ENCODE assay signal across 8 cellular contexts in genomic region chr19:5987077-5987818, GRCh38. TPM values are rescaled to one million over a fixed set of nuclear protein-coding genes. Genes with fewer than 3 reads are reported as not detected.
DNase-seq lines count a peak whose midpoint lies in the region; ATAC-seq and TF ChIP-seq lines count a peak whose summit lies in the region.

No MANE protein-coding gene starts in this region.

- H3K27ac ChIP-seq in right atrium auricular region (no peak overlapping the region), uterus (peak overlapping the region in 1 of 2 donors; percentile 33)

- ATAC-seq in T-cell (replicated peaks in 1 of 4) = peak; percentile 63 to 70 (median 67)
- no peak for ATAC-seq in HG03139 (IDR thresholded peaks at IDR 0.05; ENCODE audit: unreplicated experiment)

- peak overlapping the region; percentile 74 to 76 (median 76) for H3K4me3 Mint-ChIP-seq in T-cell

- no peaks in the 10 kb centered on the region for H3K27me3 Mint-ChIP-seq in T-cell

- POLR2A ChIA-PET in T-cell (lab: Charles Lee) = interaction anchor here in 1 of 2 donors (0.6 kb wide), 1 partner anchor 1614 kb away, joined by 10 read pairs; no protein-coding TSS in a partner anchor

- H3K4me3 ChIP-seq in right atrium auricular region (peak overlapping the region; percentile 16 to 36), uterus (peak overlapping the region in 1 of 2 donors; percentile 17)

- DNase-seq in GM04504 (ENCODE audit: low read depth) = peak; percentile 41
- peak; percentile 65 for DNase-seq in NCI-H1417 treated with DMSO at 0.1 percent for 48 hours (lab: John Stamatoyannopoulos, UW)
- peak; percentile 20 to 75 (median 60) for DNase-seq in T-cell
- DNase-seq in amniotic epithelial cell (ENCODE audit: low read depth) = peak; percentile 75
- DNase-seq in right atrium auricular region (ENCODE audit: low spot score) = peak; percentile 81
- DNase-seq in renal cortical epithelial cell (ENCODE audit: low read depth) = peak; percentile 85
- DNase-seq in uterus = peak; percentile 76 to 85

- intact Hi-C loops in uterus (cut with DNase I; ENCODE audit: low total_unique reads) = loop anchor here (5.0 kb wide), 1 partner anchor 35 kb away; no protein-coding TSS in a partner anchor

- H3K36me3 ChIP-seq in right atrium auricular region (no peaks in the 10 kb centered on the region), uterus (no peaks in the 10 kb centered on the region)

- H3K36me3 Mint-ChIP-seq in T-cell = no peaks in the 10 kb centered on the region

- CTCF ChIA-PET in T-cell (lab: Charles Lee) = interaction anchor here (0.7 to 1.3 kb wide), 7 partner anchors 19 to 235 kb away, joined by 3 to 11 read pairs (median 4); no protein-coding TSS in a partner anchor

- peak overlapping the region; percentile 20 to 68 for H3K27ac Mint-ChIP-seq in T-cell

- H3K9me3 ChIP-seq in right atrium auricular region = no peaks in the 10 kb centered on the region
- no peaks in the 10 kb centered on the region for H3K9me3 ChIP-seq in uterus

- H3K4me1 ChIP-seq in right atrium auricular region (peaks cover 0 to 10% of the 10 kb centered on the region in 2 donors), uterus (no peaks in the 10 kb centered on the region)

- H3K27me3 ChIP-seq in right atrium auricular region (no peaks in the 10 kb centered on the region), uterus (no peaks in the 10 kb centered on the region)

- H3K9me3 Mint-ChIP-seq in T-cell = no peaks in the 10 kb centered on the region

- no peak for TF ChIP-seq POLR2A in uterus (IDR thresholded peaks at IDR 0.05)

- peaks cover 22 to 33% (median 24%) of the 10 kb centered on the region in 3 donors for H3K4me1 Mint-ChIP-seq in T-cell

- TF ChIP-seq CTCF in right atrium auricular region (IDR thresholded peaks at IDR 0.05) (peak; percentile 91 to 97), uterus (IDR thresholded peaks at IDR 0.05) (peak; percentile 90 to 95 (median 94))

RNA-seq across cellular contexts. Expression of gene RANBP3, which starts 9.3 kb away (rescaled TPM):
- 100 to 1,000 TPM in 2 of 5 donors, 10 to 100 TPM in 3; 90.2 to 101 (median 98.3) TPM for total RNA-seq in T-cell
- 10 to 100 TPM; 53.6 to 54.7 TPM for total RNA-seq in right atrium auricular region
- total RNA-seq in renal cortical epithelial cell = 28.3 and 78.8 TPM in 2 replicates
- 10 to 100 TPM; 40.9 to 98.1 (median 48.5) TPM for total RNA-seq in uterus
